Comparison of ENCODE assay signal across 11 cellular contexts in genomic region chr5:102294996-102295395, GRCh38. TPM values are rescaled to one million over a fixed set of nuclear protein-coding genes. Genes with fewer than 3 reads are reported as not detected.
DNase-seq lines count a peak whose midpoint lies in the region; ATAC-seq, FAIRE-seq and TF ChIP-seq lines count a peak whose summit lies in the region.
"Had no signal": no experiment of that assay in that cellular context is flagged by ENCODE, and none has a peak within 500 bp of the region (broad histone marks: within the 10 kb centered on the region; RNA-seq: fewer than 3 reads in every experiment).

No MANE protein-coding gene starts in this region.

- peaks cover 11% of the 10 kb centered on the region for H3K27me3 Mint-ChIP-seq in stimulated activated naive CD8-positive, alpha-beta T cell treated with anti-CD3 and anti-CD28 coated beads, Interleukin-15, Interleukin-2, amounts not matched to agents 100 ng/mL and 50 ng/mL, for 24 hours
- H3K27me3 Mint-ChIP-seq in activated CD4-positive, alpha-beta memory T cell treated with anti-CD3 and anti-CD28 coated beads, Interleukin-2, amount 10 ng/mL, durations not matched to agents 7 days and 5 days: peaks cover 9% of the 10 kb centered on the region

- TF ChIP-seq CTCF in left lung (IDR thresholded peaks at IDR 0.05) (no peak), pancreas (IDR thresholded peaks at IDR 0.05) (no peak), SK-N-SH (IDR thresholded peaks at IDR 0.05) (no peak)

- H2AFZ ChIP-seq in SK-N-SH (ENCODE audit: low read depth): no peak overlapping the region

- POLR2A ChIA-PET in activated CD4-positive, alpha-beta memory T cell treated with anti-CD3 and anti-CD28 coated beads, Interleukin-2, amount 10 ng/mL, durations not matched to agents 7 days and 5 days (lab: Charles Lee): no interaction called here
- POLR2A ChIA-PET in SK-N-SH (lab: Yijun Ruan, JAX): no interaction called here

- no peaks in the 10 kb centered on the region for H3K79me2 ChIP-seq in SK-N-SH (ENCODE audit: insufficient read depth)

- no peak overlapping the region for H3K9ac ChIP-seq in SK-N-SH

- no peak for TF ChIP-seq EP300 in SK-N-SH (IDR thresholded peaks at IDR 0.05; ENCODE audit: borderline replicate concordance in 1 of 2, low read depth in 1 of 2, low read length in 1 of 2)

- H3K4me3 Mint-ChIP-seq in stimulated activated naive CD8-positive, alpha-beta T cell treated with anti-CD3 and anti-CD28 coated beads, Interleukin-15, Interleukin-2, amounts not matched to agents 100 ng/mL and 50 ng/mL, for 24 hours: peak overlapping the region; percentile 80
- H3K4me3 Mint-ChIP-seq in activated CD4-positive, alpha-beta memory T cell treated with anti-CD3 and anti-CD28 coated beads, Interleukin-2, amount 10 ng/mL, durations not matched to agents 7 days and 5 days: peak overlapping the region; percentile 83

- TF ChIP-seq RAD21 in SK-N-SH (IDR thresholded peaks at IDR 0.05; ENCODE audit: low read length): no peak

- H3K27ac Mint-ChIP-seq in stimulated activated naive CD8-positive, alpha-beta T cell treated with anti-CD3 and anti-CD28 coated beads, Interleukin-15, Interleukin-2, amounts not matched to agents 100 ng/mL and 50 ng/mL, for 24 hours: no peak overlapping the region
- peak overlapping the region; percentile 18 for H3K27ac Mint-ChIP-seq in activated CD4-positive, alpha-beta memory T cell treated with anti-CD3 and anti-CD28 coated beads, Interleukin-2, amount 10 ng/mL, durations not matched to agents 7 days and 5 days

- CTCF ChIA-PET in activated CD4-positive, alpha-beta memory T cell treated with anti-CD3 and anti-CD28 coated beads, Interleukin-2, amount 10 ng/mL, durations not matched to agents 7 days and 5 days (lab: Charles Lee): interaction anchor here (1.8 to 2.4 kb wide), 3 partner anchors 9 to 61 kb away, joined by 3 to 14 read pairs (median 6); no protein-coding TSS in a partner anchor
- CTCF ChIA-PET in SK-N-SH (lab: Yijun Ruan, JAX): interaction anchor here (1.0 to 3.5 kb wide), 12 partner anchors 9 to 290 kb away, joined by 3 to 30 read pairs (median 8); no protein-coding TSS in a partner anchor

- no peak for ATAC-seq in stimulated activated naive CD8-positive, alpha-beta T cell treated with anti-CD3 and anti-CD28 coated beads, Interleukin-15, Interleukin-2, amounts not matched to agents 100 U/mL and 50 U/mL, for 24 hours
- ATAC-seq in left lung (peak; percentile 12), HG03097 (IDR thresholded peaks at IDR 0.05; ENCODE audit: low FRiP score, unreplicated experiment) (no peak), pancreas (no peak)

- H3K36me3 ChIP-seq in left lung (no peaks in the 10 kb centered on the region), pancreas (no peaks in the 10 kb centered on the region), SK-N-SH (replicated peaks in 1 of 2; ENCODE audit: control insufficient read depth in 1 of 2, insufficient read depth in 2 of 2, low read length in 1 of 2) (no peaks in the 10 kb centered on the region)
- H3K36me3 ChIP-seq: esophagus squamous epithelium had no signal

- H3K4me1 Mint-ChIP-seq in stimulated activated naive CD8-positive, alpha-beta T cell treated with anti-CD3 and anti-CD28 coated beads, Interleukin-15, Interleukin-2, amounts not matched to agents 100 ng/mL and 50 ng/mL, for 24 hours (ENCODE audit: low read depth): peaks cover 21% of the 10 kb centered on the region
- H3K4me1 Mint-ChIP-seq in activated CD4-positive, alpha-beta memory T cell treated with anti-CD3 and anti-CD28 coated beads, Interleukin-2, amount 10 ng/mL, durations not matched to agents 7 days and 5 days: peaks cover 22% of the 10 kb centered on the region

- 26 to 34% methylated on average over 3 of the region's 3 CpGs for WGBS in pancreas, 2 donors
- 73% methylated on average over 3 of the region's 3 CpGs for WGBS in SK-N-SH (ENCODE audit: low lambda C conversion rate)

- FAIRE-seq in pancreas (lab: Jason Lieb, UNC): no peak

- no peak overlapping the region for H3K4me2 ChIP-seq in SK-N-SH

- H3K27me3 ChIP-seq in left lung: peaks cover 0 to 6% of the 10 kb centered on the region in 2 donors
- no peaks in the 10 kb centered on the region for H3K27me3 ChIP-seq in pancreas
- H3K27me3 ChIP-seq in SK-N-SH (ENCODE audit: insufficient read depth): no peaks in the 10 kb centered on the region

- DNase-seq in stimulated activated naive CD8-positive, alpha-beta T cell treated with anti-CD3 and anti-CD28 coated beads, Interleukin-15, Interleukin-2, amounts not matched to agents 100 U/mL and 50 U/mL, for 24 hours: no peak
- DNase-seq in activated CD4-positive, alpha-beta memory T cell treated with anti-CD3 and anti-CD28 coated beads, Interleukin-2, amount 10 ng/mL, durations not matched to agents 7 days and 5 days: no peak
- DNase-seq in left lung (no peak), HT-29 (ENCODE audit: low spot score) (no peak), pancreas (no peak), SK-N-SH (no peak)
- DNase-seq: DMS 273 treated with DMSO at 0.1 percent for 48 hours; esophagus squamous epithelium; stimulated activated CD4-positive, alpha-beta T cell treated with anti-CD3 and anti-CD28 coated beads, Interleukin-15, amount 100 ng/mL, for 24 hours had no signal

- peak overlapping the region; percentile 60 to 82 for H3K27ac ChIP-seq in left lung
- no peak overlapping the region for H3K27ac ChIP-seq in pancreas
- no peak overlapping the region for H3K27ac ChIP-seq in SK-N-SH (ENCODE audit: low read depth in 2 of 2, low read length in 1 of 2)
- H3K27ac ChIP-seq: esophagus squamous epithelium had no signal

- no peaks in the 10 kb centered on the region for H3K9me3 Mint-ChIP-seq in stimulated activated naive CD8-positive, alpha-beta T cell treated with anti-CD3 and anti-CD28 coated beads, Interleukin-15, Interleukin-2, amounts not matched to agents 100 ng/mL and 50 ng/mL, for 24 hours
- H3K9me3 Mint-ChIP-seq in activated CD4-positive, alpha-beta memory T cell treated with anti-CD3 and anti-CD28 coated beads, Interleukin-2, amount 10 ng/mL, durations not matched to agents 7 days and 5 days: no peaks in the 10 kb centered on the region

- no peaks in the 10 kb centered on the region for H3K9me2 ChIP-seq in SK-N-SH

- H3K4me1 ChIP-seq in left lung: peaks cover 0 to 18% of the 10 kb centered on the region in 2 donors
- peaks cover 0 to 5% (median 4%) of the 10 kb centered on the region in 3 donors for H3K4me1 ChIP-seq in pancreas
- H3K4me1 ChIP-seq in SK-N-SH (ENCODE audit: control insufficient read depth in 1 of 2, insufficient read depth in 2 of 2, low read depth in 1 of 2, low read length in 1 of 2): peaks cover 0 to 5% of the 10 kb centered on the region in 2 experiments; a peak in 1 of 4 replicates

- intact Hi-C loops in left lung (cut with DNase I): no loop called here
- intact Hi-C loops in pancreas (cut with DNase I): no loop called here

- H3K36me3 Mint-ChIP-seq in stimulated activated naive CD8-positive, alpha-beta T cell treated with anti-CD3 and anti-CD28 coated beads, Interleukin-15, Interleukin-2, amounts not matched to agents 100 ng/mL and 50 ng/mL, for 24 hours (ENCODE audit: low read depth): no peaks in the 10 kb centered on the region
- peaks cover 2% of the 10 kb centered on the region for H3K36me3 Mint-ChIP-seq in activated CD4-positive, alpha-beta memory T cell treated with anti-CD3 and anti-CD28 coated beads, Interleukin-2, amount 10 ng/mL, durations not matched to agents 7 days and 5 days (ENCODE audit: low read depth)

- H3K4me3 ChIP-seq in left lung (peak overlapping the region; percentile 45 to 55), pancreas (peak overlapping the region in 2 of 4 donors; percentile 52 to 62), SK-N-SH (ENCODE audit: low read depth in 2 of 2, low read length in 1 of 2) (no peak overlapping the region)

- H3F3A ChIP-seq in SK-N-SH (replicated peaks; ENCODE audit: insufficient read depth): no peaks in the 10 kb centered on the region

- H4K20me1 ChIP-seq in SK-N-SH (ENCODE audit: insufficient read depth): no peaks in the 10 kb centered on the region

- no peaks in the 10 kb centered on the region for H3K9me3 ChIP-seq in left lung
- no peaks in the 10 kb centered on the region for H3K9me3 ChIP-seq in pancreas
- no peaks in the 10 kb centered on the region for H3K9me3 ChIP-seq in SK-N-SH
- H3K9me3 ChIP-seq: esophagus squamous epithelium had no signal

TF ChIP-seq in SK-N-SH, 30 proteins besides CTCF, POLR2A, EP300 and RAD21 (continues in another document):
- TF ChIP-seq IRF3 (IDR thresholded peaks at IDR 0.05; ENCODE audit: low read depth, low read length) (no peak), ELF1 (IDR thresholded peaks at IDR 0.05) (no peak), RFX5 (IDR thresholded peaks at IDR 0.05; ENCODE audit: low read length) (no peak), CHD2 (IDR thresholded peaks at IDR 0.05; ENCODE audit: low read length, partially characterized antibody) (no peak)
- TF ChIP-seq, protein P1, sequence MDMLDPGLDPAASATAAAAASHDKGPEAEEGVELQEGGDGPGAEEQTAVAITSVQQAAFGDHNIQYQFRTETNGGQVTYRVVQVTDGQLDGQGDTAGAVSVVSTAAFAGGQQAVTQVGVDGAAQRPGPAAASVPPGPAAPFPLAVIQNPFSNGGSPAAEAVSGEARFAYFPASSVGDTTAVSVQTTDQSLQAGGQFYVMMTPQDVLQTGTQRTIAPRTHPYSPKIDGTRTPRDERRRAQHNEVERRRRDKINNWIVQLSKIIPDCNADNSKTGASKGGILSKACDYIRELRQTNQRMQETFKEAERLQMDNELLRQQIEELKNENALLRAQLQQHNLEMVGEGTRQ (IDR thresholded peaks at IDR 0.05; ENCODE audit: borderline replicate concordance, low read depth, low read length): no peak

RNA-seq across cellular contexts. Expression of gene SLCO4C1, which starts 1.1 kb away (rescaled TPM):
- 1 to 10 TPM; 3.6 TPM for total RNA-seq in activated CD4-positive, alpha-beta memory T cell treated with anti-CD3 and anti-CD28 coated beads, Interleukin-2, amount 10 ng/mL, durations not matched to agents 7 days and 5 days
- 10 to 100 TPM; 27.4 to 39.8 TPM for total RNA-seq in left lung
- total RNA-seq in HT-29 (2014; rRNA removed; shearing (Covaris generic)): not detected in 2 replicates
- 1 to 10 TPM in 2 of 6 donors, under 1 TPM in 4; 0.24 to 1.1 (median 0.64) TPM for total RNA-seq in pancreas
- polyA plus RNA-seq in pancreas: under 1 TPM; 0.19 to 0.45 TPM
- polyA plus RNA-seq in SK-N-SH (2012; rRNA removed): 0.02 TPM in 1 of 2 replicates, not detected in the other
- under 0.01 and 0.01 TPM in 2 replicates for polyA plus RNA-seq in SK-N-SH (2012; cell fraction: cytosol; rRNA removed)
- not detected in 2 replicates for polyA plus RNA-seq in SK-N-SH (2012; cell fraction: nucleus; rRNA removed)

Comparison
In these comparisons a context has a peak if more than half of its experiments do, and no peak if none do; other contexts are left out.
1. H3K27ac ChIP-seq: peak in left lung (2 of 2); none in pancreas (0 of 4) and SK-N-SH (0 of 2).
2. H3K4me3 ChIP-seq: peak in left lung (2 of 2); none in SK-N-SH (0 of 2).
3. RNA of gene SLCO4C1, which starts 1.1 kb away (total RNA-seq): 27.4 to 39.8 TPM in left lung; 3.6 TPM in activated CD4-positive, alpha-beta memory T cell treated with anti-CD3 and anti-CD28 coated beads, Interleukin-2, amount 10 ng/mL, durations not matched to agents 7 days and 5 days, 0.24 to 1.1 TPM in pancreas and not detected in HT-29; every median in the first group is over 4 times any median in the second.